ENCODE assay signal across 8 cellular contexts in genomic region chr6:27545271-27546046, GRCh38.
DNase-seq lines count a peak whose midpoint lies in the region; ATAC-seq and TF ChIP-seq lines count a peak whose summit lies in the region.

No MANE protein-coding gene starts in this region.

- peak overlapping the region; percentile 45 for H3K4me3 ChIP-seq in DOHH2 (ENCODE audit: low read length)
- H3K4me3 ChIP-seq in upper lobe of right lung: no peak overlapping the region

- no peaks in the 10 kb centered on the region for H3F3A ChIP-seq in DOHH2 (ENCODE audit: control insufficient read depth, insufficient read depth)

- no peak overlapping the region for H3K27ac ChIP-seq in DOHH2 (ENCODE audit: low read depth, low read length)
- H3K27ac ChIP-seq in upper lobe of right lung: no peak overlapping the region

- TF ChIP-seq CTCF in DOHH2 (IDR thresholded peaks at IDR 0.05; ENCODE audit: low read depth, low read length, poor library complexity, severe bottlenecking) (no peak), upper lobe of right lung (IDR thresholded peaks at IDR 0.05) (no peak)

- peak overlapping the region; percentile 30; the same call in 1 of the 2 replicates for H3K4me2 ChIP-seq in DOHH2 (ENCODE audit: low read length)

- H3K9me2 ChIP-seq in DOHH2 (replicated peaks; ENCODE audit: control insufficient read depth, low read length): no peaks in the 10 kb centered on the region

- H3K79me2 ChIP-seq in DOHH2 (ENCODE audit: control insufficient read depth, low read length): no peaks in the 10 kb centered on the region

- H3K9me3 ChIP-seq in DOHH2 (ENCODE audit: control insufficient read depth, insufficient read depth, low read length) (no peaks in the 10 kb centered on the region), upper lobe of right lung (no peaks in the 10 kb centered on the region)

- DNase-seq in activated CD8-positive, alpha-beta memory T cell treated with anti-CD3 and anti-CD28 coated beads, Interleukin-2, amount 50 U/mL, for 24 hours (ENCODE audit: extremely low read depth): peak; percentile 27
- peak; percentile 29 for DNase-seq in inferior parietal cortex (ENCODE audit: extremely low spot score)
- DNase-seq in DMS79 treated with DMSO at 0.1 percent for 48 hours (lab: John Stamatoyannopoulos, UW): no peak
- no peak for DNase-seq in upper lobe of right lung
- no peak for DNase-seq in GM03348 (ENCODE audit: low spot score)

- no peaks in the 10 kb centered on the region for H4K20me1 ChIP-seq in DOHH2 (ENCODE audit: control insufficient read depth, insufficient read depth, low read depth, low read length)

- peaks cover 47% of the 10 kb centered on the region for H3K27me3 ChIP-seq in DOHH2 (ENCODE audit: control insufficient read depth, low read length)
- peaks cover 96% of the 10 kb centered on the region for H3K27me3 ChIP-seq in upper lobe of right lung

- intact Hi-C loops in upper lobe of right lung (cut with DNase I): no loop called here

- peak; percentile 58 for ATAC-seq in HG02759 (IDR thresholded peaks at IDR 0.05; ENCODE audit: unreplicated experiment)
- no peak for ATAC-seq in GM18502 (IDR thresholded peaks at IDR 0.05; ENCODE audit: poor library complexity, unreplicated experiment)
- ATAC-seq in upper lobe of right lung: no peak

- H3K4me1 ChIP-seq in DOHH2 (ENCODE audit: control insufficient read depth, low read length) (peaks cover 15% of the 10 kb centered on the region), upper lobe of right lung (no peaks in the 10 kb centered on the region)

- H3K36me3 ChIP-seq in DOHH2 (ENCODE audit: control insufficient read depth, low read length) (no peaks in the 10 kb centered on the region), upper lobe of right lung (no peaks in the 10 kb centered on the region)

Comparison
In these comparisons a context has a peak if more than half of its experiments do, and no peak if none do; other contexts are left out.
1. DNase-seq: peak in activated CD8-positive, alpha-beta memory T cell treated with anti-CD3 and anti-CD28 coated beads, Interleukin-2, amount 50 U/mL, for 24 hours (single experiment) and inferior parietal cortex (single experiment); none in DMS79 treated with DMSO at 0.1 percent for 48 hours (single experiment), upper lobe of right lung (single experiment) and GM03348 (single experiment).